ENCODE assay signal across 18 cellular contexts in genomic region chr6:157201083-157201482, GRCh38.
DNase-seq lines count a peak whose midpoint lies in the region; ATAC-seq, FAIRE-seq and TF ChIP-seq lines count a peak whose summit lies in the region.
"Had no signal": no experiment of that assay in that cellular context is flagged by ENCODE, and none has a peak within 500 bp of the region (broad histone marks: within the 10 kb centered on the region; RNA-seq: fewer than 3 reads in every experiment).

No MANE protein-coding gene starts in this region.

- H2BK120ac ChIP-seq in trophoblast cell (ENCODE audit: insufficient read depth, low read length, poor library complexity), result no peak overlapping the region

- no peaks in the 10 kb centered on the region for H4K20me1 ChIP-seq in HepG2 (ENCODE audit: insufficient read depth, low read length)

- CTCF ChIA-PET in HepG2 (lab: Yijun Ruan, JAX; ENCODE audit: low intra/inter-chr PET ratio, low total read pairs), result no interaction called here

- peaks cover 2% of the 10 kb centered on the region for H3K4me1 Mint-ChIP-seq in activated T-cell treated with anti-CD3 and anti-CD28 coated beads, Interleukin-2, amount 50 U/mL, for 24 hours (ENCODE audit: low read depth)
- no peaks in the 10 kb centered on the region for H3K4me1 Mint-ChIP-seq in activated T-cell treated with anti-CD3 and anti-CD28 coated beads, Interleukin-2, amount 50 U/mL, for 72 hours (ENCODE audit: low read depth)
- H3K4me1 Mint-ChIP-seq: GM23338 had no signal

- TF ChIP-seq EP300 in HepG2 (IDR thresholded peaks at IDR 0.05; ENCODE audit: low read depth in 2 of 2, low read length in 2 of 2) (no peak), HepG2 (CRISPR knock-in tag; IDR thresholded peaks at IDR 0.05; ENCODE audit: borderline replicate concordance) (no peak)

- H3K23ac ChIP-seq in trophoblast cell (ENCODE audit: low read length), result no peak overlapping the region

- TF ChIP-seq CTCF in HepG2 (CRISPR knock-in tag; IDR thresholded peaks at IDR 0.05), result no peak
- no peak for TF ChIP-seq CTCF in Peyer's patch (IDR thresholded peaks at IDR 0.05)

- H3K27ac ChIP-seq in HepG2 (ENCODE audit: extremely low read length, insufficient read depth, low read length) (no peak overlapping the region), trophoblast cell (ENCODE audit: low read depth, low read length) (no peak overlapping the region), Peyer's patch (no peak overlapping the region)
- H3K27ac ChIP-seq: BLaER1 treated with 17β-estradiol and CSF1 and Interleukin-3, amounts not matched to agents 10 nM and 100 nM; HL-60 had no signal

- H3K9ac ChIP-seq in HepG2 (ENCODE audit: insufficient read depth, low read depth, low read length) (no peak overlapping the region), trophoblast cell (ENCODE audit: low read length) (no peak overlapping the region)
- H3K9ac ChIP-seq: BLaER1 treated with 17β-estradiol and CSF1 and Interleukin-3, amounts not matched to agents 10 nM and 100 nM had no signal

- H3K4ac ChIP-seq in trophoblast cell (ENCODE audit: low read depth, low read length), result no peak overlapping the region

- H4K12ac ChIP-seq in trophoblast cell (ENCODE audit: low read depth, low read length), result no peak overlapping the region

- H2BK12ac ChIP-seq in trophoblast cell (ENCODE audit: low read length), result no peak overlapping the region

- intact Hi-C loops in HepG2 (cut with micrococcal nuclease; ENCODE audit: unreplicated experiment), result no loop called here

- H3K27ac Mint-ChIP-seq in activated T-cell treated with anti-CD3 and anti-CD28 coated beads, Interleukin-2, amount 50 U/mL, for 24 hours, result peak overlapping the region; percentile 20
- no peak overlapping the region for H3K27ac Mint-ChIP-seq in activated T-cell treated with anti-CD3 and anti-CD28 coated beads, Interleukin-2, amount 50 U/mL, for 72 hours
- H3K27ac Mint-ChIP-seq: GM23338, HFFc6 had no signal

- H3K27me3 Mint-ChIP-seq in activated T-cell treated with anti-CD3 and anti-CD28 coated beads, Interleukin-2, amount 50 U/mL, for 24 hours, result no peaks in the 10 kb centered on the region
- no peaks in the 10 kb centered on the region for H3K27me3 Mint-ChIP-seq in activated T-cell treated with anti-CD3 and anti-CD28 coated beads, Interleukin-2, amount 50 U/mL, for 72 hours (ENCODE audit: low read depth)

- H3K4me3 Mint-ChIP-seq in activated T-cell treated with anti-CD3 and anti-CD28 coated beads, Interleukin-2, amount 50 U/mL, for 24 hours, result no peak overlapping the region
- no peak overlapping the region for H3K4me3 Mint-ChIP-seq in activated T-cell treated with anti-CD3 and anti-CD28 coated beads, Interleukin-2, amount 50 U/mL, for 72 hours
- H3K4me3 Mint-ChIP-seq: CD8-positive, alpha-beta T cell; GM23338; HFFc6 had no signal

- no peak overlapping the region for H4K8ac ChIP-seq in trophoblast cell (ENCODE audit: low read depth, low read length)

- POLR2A ChIA-PET in HepG2 (lab: Yijun Ruan, JAX), result no interaction called here

- no peak for TF ChIP-seq POLR2A in HepG2 (IDR thresholded peaks at IDR 0.05; ENCODE audit: insufficient read depth in 1 of 2, low read depth in 2 of 2, low read length in 2 of 2)
- TF ChIP-seq POLR2A in Peyer's patch (IDR thresholded peaks at IDR 0.05), result no peak

- in situ Hi-C loops in HepG2 (cut with HindIII; ENCODE audit: extremely low pct_ligation_motif_present, low pct_unique_long_range_greater_than_20kb), result no loop called here

- ATAC-seq in activated T-cell treated with anti-CD3 and anti-CD28 coated beads, Interleukin-2, amount 50 U/mL, for 72 hours (replicated peaks in 1 of 2), result no peak
- no peak for ATAC-seq in HepG2
- no peak for ATAC-seq in GM21381 (IDR thresholded peaks at IDR 0.05; ENCODE audit: unreplicated experiment)
- ATAC-seq: CD8-positive, alpha-beta T cell; GM23338; HCT116 had no signal

- H3K27me3 ChIP-seq in HepG2 (ENCODE audit: control insufficient read depth in 1 of 2, insufficient read depth in 2 of 2, low read length in 2 of 2) (no peaks in the 10 kb centered on the region), trophoblast cell (ENCODE audit: insufficient read depth, low read length) (no peaks in the 10 kb centered on the region), Peyer's patch (no peaks in the 10 kb centered on the region)
- H3K27me3 ChIP-seq: BLaER1 treated with 17β-estradiol and CSF1 and Interleukin-3, amounts not matched to agents 10 nM and 100 nM had no signal

- BruUV-seq in HepG2 (replicated peaks; lab: Mats Ljungman, UMichigan), result no TSS peak

- H3K18ac ChIP-seq in trophoblast cell (ENCODE audit: low read length), result peak overlapping the region; percentile 29

- H3K14ac ChIP-seq in trophoblast cell (ENCODE audit: low read length), result no peak overlapping the region

- no peak for TF ChIP-seq RAD21 in HepG2 (CRISPR knock-in tag; IDR thresholded peaks at IDR 0.05)

- H3K36me3 ChIP-seq in HepG2 (replicated peaks in 1 of 2; ENCODE audit: control insufficient read depth in 1 of 2, insufficient read depth in 2 of 2, low read length in 2 of 2) (peaks cover 33 to 79% of the 10 kb centered on the region in 2 experiments), trophoblast cell (ENCODE audit: control insufficient read depth in 1 of 2, insufficient read depth in 2 of 2, low read length in 2 of 2) (peaks cover 35 to 45% of the 10 kb centered on the region in 2 experiments), Peyer's patch (peaks cover 0 to 67% (median 0%) of the 10 kb centered on the region in 3 donors)

- H3K36me3 Mint-ChIP-seq in activated T-cell treated with anti-CD3 and anti-CD28 coated beads, Interleukin-2, amount 50 U/mL, for 24 hours (ENCODE audit: low read depth), result peaks cover 80% of the 10 kb centered on the region
- H3K36me3 Mint-ChIP-seq in activated T-cell treated with anti-CD3 and anti-CD28 coated beads, Interleukin-2, amount 50 U/mL, for 72 hours (ENCODE audit: insufficient read depth in 2 of 2), result peaks cover 5 to 21% of the 10 kb centered on the region in 2 donors

- H3K79me2 ChIP-seq in HepG2 (ENCODE audit: insufficient read depth, low read length), result no peaks in the 10 kb centered on the region
- H3K79me2 ChIP-seq in trophoblast cell (ENCODE audit: control insufficient read depth, insufficient read depth, low read length, poor library complexity), result no peaks in the 10 kb centered on the region

- no peak for FAIRE-seq in HepG2 (lab: Jason Lieb, UNC)
- FAIRE-seq: G401.6, GM12891 had no signal

- H3K4me3 ChIP-seq in HepG2 (replicated peaks in 1 of 3; ENCODE audit: insufficient read depth in 1 of 3, low read depth in 2 of 3, low read length in 3 of 3), result no peak overlapping the region
- peak overlapping the region; percentile 18 for H3K4me3 ChIP-seq in trophoblast cell (ENCODE audit: low read depth, low read length)
- H3K4me3 ChIP-seq in Peyer's patch, result no peak overlapping the region
- H3K4me3 ChIP-seq: BLaER1 treated with 17β-estradiol and CSF1 and Interleukin-3, amounts not matched to agents 10 nM and 100 nM; GM23338 had no signal

- H2AK5ac ChIP-seq in trophoblast cell (ENCODE audit: low read length), result no peak overlapping the region

- no peak overlapping the region for H2BK5ac ChIP-seq in trophoblast cell (ENCODE audit: low read depth, low read length, poor library complexity)

- no peak overlapping the region for H4K91ac ChIP-seq in trophoblast cell (ENCODE audit: low read depth, low read length)

- H2AFZ ChIP-seq in HepG2 (ENCODE audit: low read length) (no peak overlapping the region), trophoblast cell (ENCODE audit: insufficient read depth, low read length, poor library complexity) (no peak overlapping the region)
- H2AFZ ChIP-seq: GM23338 had no signal

- H3K9me3 ChIP-seq in HepG2 (ENCODE audit: low read length) (no peaks in the 10 kb centered on the region), trophoblast cell (ENCODE audit: insufficient read depth, low read depth, low read length) (peaks cover 2% of the 10 kb centered on the region), Peyer's patch (no peaks in the 10 kb centered on the region)
- H3K9me3 ChIP-seq: BLaER1 treated with 17β-estradiol and CSF1 and Interleukin-3, amounts not matched to agents 10 nM and 100 nM had no signal

- no peak for DNase-seq in activated T-cell treated with anti-CD3 and anti-CD28 coated beads, Interleukin-2, amount 50 U/mL, for 24 hours
- no peak for DNase-seq in activated T-cell treated with anti-CD3 and anti-CD28 coated beads, Interleukin-2, amount 50 U/mL, for 72 hours
- DNase-seq in HepG2 (ENCODE audit: low spot score) (no peak), trophoblast cell (no peak), hypothalamus (lab: John Stamatoyannopoulos, UW) (no peak), Peyer's patch (no peak)
- DNase-seq: 8988T; Calu3; CD8-positive, alpha-beta T cell; H7; HFFc6 had no signal

- no peaks in the 10 kb centered on the region for H3K4me1 ChIP-seq in HepG2 (ENCODE audit: insufficient read depth, low read length)
- no peaks in the 10 kb centered on the region for H3K4me1 ChIP-seq in trophoblast cell (ENCODE audit: control insufficient read depth in 1 of 2, insufficient read depth in 2 of 2, low read length in 2 of 2)
- no peaks in the 10 kb centered on the region for H3K4me1 ChIP-seq in Peyer's patch
- H3K4me1 ChIP-seq: BLaER1 treated with 17β-estradiol and CSF1 and Interleukin-3, amounts not matched to agents 10 nM and 100 nM had no signal

- H3K4me2 ChIP-seq in HepG2 (ENCODE audit: low read depth, low read length) (no peak overlapping the region), trophoblast cell (ENCODE audit: low read length) (no peak overlapping the region)
- H3K4me2 ChIP-seq: BLaER1 treated with 17β-estradiol and CSF1 and Interleukin-3, amounts not matched to agents 10 nM and 100 nM; GM23338 had no signal

- H3K79me1 ChIP-seq in trophoblast cell (ENCODE audit: low read length), result no peaks in the 10 kb centered on the region

- no peaks in the 10 kb centered on the region for H3K9me3 Mint-ChIP-seq in activated T-cell treated with anti-CD3 and anti-CD28 coated beads, Interleukin-2, amount 50 U/mL, for 24 hours
- no peaks in the 10 kb centered on the region for H3K9me3 Mint-ChIP-seq in activated T-cell treated with anti-CD3 and anti-CD28 coated beads, Interleukin-2, amount 50 U/mL, for 72 hours
- H3K9me3 Mint-ChIP-seq: CD8-positive, alpha-beta T cell; GM23338; HFFc6 had no signal

- WGBS in HepG2 (ENCODE audit: low lambda C conversion rate), result 97% methylated on average over 17 of the region's 17 CpGs
- WGBS in trophoblast cell (ENCODE audit: extremely low coverage, insufficient coverage, insufficient read length), result no CpG with 5 or more reads among the region's 17 CpGs
